ENCODE assay signal across 8 cellular contexts in genomic region chr6:20708367-20709124, GRCh38.
A peak's percentile ranks its signal among the peaks of the same experiment; 100 is the strongest.
DNase-seq lines count a peak whose midpoint lies in the region; ATAC-seq and TF ChIP-seq lines count a peak whose summit lies in the region.

No MANE protein-coding gene starts in this region.

- H3K4me3 ChIP-seq in AG10803 (ENCODE audit: low read length): no peak overlapping the region

- H3K4me1 Mint-ChIP-seq in activated naive CD8-positive, alpha-beta T cell (ENCODE audit: low read depth): peaks cover 63% of the 10 kb centered on the region
- H3K4me1 Mint-ChIP-seq in mesothelial cell of epicardium: peaks cover 44% of the 10 kb centered on the region

- peaks cover 10% of the 10 kb centered on the region for H3K36me3 Mint-ChIP-seq in activated naive CD8-positive, alpha-beta T cell
- H3K36me3 Mint-ChIP-seq in mesothelial cell of epicardium: no peaks in the 10 kb centered on the region

- no peaks in the 10 kb centered on the region for H3K27me3 Mint-ChIP-seq in activated naive CD8-positive, alpha-beta T cell
- H3K27me3 Mint-ChIP-seq in mesothelial cell of epicardium (ENCODE audit: low read depth): no peaks in the 10 kb centered on the region

- ATAC-seq in GM18870 (IDR thresholded peaks at IDR 0.05; ENCODE audit: unreplicated experiment) (peak; percentile 71), HG03066 (IDR thresholded peaks at IDR 0.05; ENCODE audit: low read depth, unreplicated experiment) (peak; percentile 84)

- DNase-seq in AG10803 (ENCODE audit: low read depth) (peak; percentile 32), mesothelial cell of epicardium (ENCODE audit: low spot score in 2 of 2, unreplicated experiment in 2 of 2) (no peak), GDM1 (lab: John Stamatoyannopoulos, UW) (no peak), NOMO-1 treated with DMSO at 0.1 percent for 48 hours (lab: John Stamatoyannopoulos, UW; ENCODE audit: unreplicated experiment) (no peak), superior temporal gyrus (ENCODE audit: extremely low spot score) (no peak)

- H3K9me3 Mint-ChIP-seq in activated naive CD8-positive, alpha-beta T cell (ENCODE audit: low read depth): no peaks in the 10 kb centered on the region
- H3K9me3 Mint-ChIP-seq in mesothelial cell of epicardium: no peaks in the 10 kb centered on the region

- H3K27ac Mint-ChIP-seq in activated naive CD8-positive, alpha-beta T cell: peak overlapping the region; percentile 87
- H3K27ac Mint-ChIP-seq in mesothelial cell of epicardium: no peak overlapping the region

- TF ChIP-seq CTCF in AG10803 (conservative IDR thresholded peaks at IDR 0.05; ENCODE audit: low read length) (no peak), mesothelial cell of epicardium (IDR thresholded peaks at IDR 0.05; ENCODE audit: unreplicated experiment) (no peak)

- peak overlapping the region; percentile 56 for H3K4me3 Mint-ChIP-seq in activated naive CD8-positive, alpha-beta T cell
- no peak overlapping the region for H3K4me3 Mint-ChIP-seq in mesothelial cell of epicardium
